In the genomic region with DNA sequence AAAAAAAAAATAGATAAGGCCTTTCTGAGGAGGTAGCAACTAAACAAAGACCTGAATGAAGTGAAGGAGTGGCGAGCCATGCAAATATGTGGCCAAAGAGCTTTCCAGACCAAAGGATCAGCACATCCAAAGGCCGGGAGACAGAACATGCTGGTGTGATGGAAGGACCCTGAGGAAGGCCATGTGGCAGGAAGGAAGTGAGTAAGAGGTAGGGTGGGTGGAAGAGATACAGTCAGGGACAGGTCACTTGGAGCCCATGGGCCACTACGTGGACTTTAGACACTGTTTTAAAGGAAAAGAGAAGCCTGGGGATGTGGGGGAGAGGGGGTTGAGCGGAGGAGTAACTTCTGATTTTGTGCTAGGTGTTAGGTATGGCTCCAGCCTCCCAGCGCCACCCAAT, we compare ENCODE assay signal across 2 cellular contexts.
TF ChIP-seq lines count a peak whose summit lies in the region.

No MANE protein-coding gene starts in this region.

TF ChIP-seq in SK-N-SH, 30 proteins besides CTCF, POLR2A, EP300 and RAD21 (continued from another document):
- TF ChIP-seq, protein P1, sequence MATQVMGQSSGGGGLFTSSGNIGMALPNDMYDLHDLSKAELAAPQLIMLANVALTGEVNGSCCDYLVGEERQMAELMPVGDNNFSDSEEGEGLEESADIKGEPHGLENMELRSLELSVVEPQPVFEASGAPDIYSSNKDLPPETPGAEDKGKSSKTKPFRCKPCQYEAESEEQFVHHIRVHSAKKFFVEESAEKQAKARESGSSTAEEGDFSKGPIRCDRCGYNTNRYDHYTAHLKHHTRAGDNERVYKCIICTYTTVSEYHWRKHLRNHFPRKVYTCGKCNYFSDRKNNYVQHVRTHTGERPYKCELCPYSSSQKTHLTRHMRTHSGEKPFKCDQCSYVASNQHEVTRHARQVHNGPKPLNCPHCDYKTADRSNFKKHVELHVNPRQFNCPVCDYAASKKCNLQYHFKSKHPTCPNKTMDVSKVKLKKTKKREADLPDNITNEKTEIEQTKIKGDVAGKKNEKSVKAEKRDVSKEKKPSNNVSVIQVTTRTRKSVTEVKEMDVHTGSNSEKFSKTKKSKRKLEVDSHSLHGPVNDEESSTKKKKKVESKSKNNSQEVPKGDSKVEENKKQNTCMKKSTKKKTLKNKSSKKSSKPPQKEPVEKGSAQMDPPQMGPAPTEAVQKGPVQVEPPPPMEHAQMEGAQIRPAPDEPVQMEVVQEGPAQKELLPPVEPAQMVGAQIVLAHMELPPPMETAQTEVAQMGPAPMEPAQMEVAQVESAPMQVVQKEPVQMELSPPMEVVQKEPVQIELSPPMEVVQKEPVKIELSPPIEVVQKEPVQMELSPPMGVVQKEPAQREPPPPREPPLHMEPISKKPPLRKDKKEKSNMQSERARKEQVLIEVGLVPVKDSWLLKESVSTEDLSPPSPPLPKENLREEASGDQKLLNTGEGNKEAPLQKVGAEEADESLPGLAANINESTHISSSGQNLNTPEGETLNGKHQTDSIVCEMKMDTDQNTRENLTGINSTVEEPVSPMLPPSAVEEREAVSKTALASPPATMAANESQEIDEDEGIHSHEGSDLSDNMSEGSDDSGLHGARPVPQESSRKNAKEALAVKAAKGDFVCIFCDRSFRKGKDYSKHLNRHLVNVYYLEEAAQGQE (IDR thresholded peaks at IDR 0.05; ENCODE audit: low read depth, low read length), result no peak
- TF ChIP-seq FOSL2 (IDR thresholded peaks at IDR 0.05; ENCODE audit: borderline replicate concordance, low read depth), result peak; percentile 30; the same call in 1 of the 2 replicates
- 0 out of 2 replicates have a peak, but pooled peaks have one; percentile 16 for TF ChIP-seq JUND (IDR thresholded peaks at IDR 0.05)
- TF ChIP-seq, protein P2, sequence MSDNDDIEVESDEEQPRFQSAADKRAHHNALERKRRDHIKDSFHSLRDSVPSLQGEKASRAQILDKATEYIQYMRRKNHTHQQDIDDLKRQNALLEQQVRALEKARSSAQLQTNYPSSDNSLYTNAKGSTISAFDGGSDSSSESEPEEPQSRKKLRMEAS (IDR thresholded peaks at IDR 0.05; ENCODE audit: low read depth), result peak; percentile 52; the same call in 1 of the 2 replicates
- no peak for TF ChIP-seq RXRA (IDR thresholded peaks at IDR 0.05; ENCODE audit: borderline replicate concordance, low read depth)

TF ChIP-seq in SK-N-SH treated with all-trans-retinoic acid at 6 μM for 48 hours, 23 proteins besides CTCF, POLR2A, EP300 and RAD21 (continued from another document):
- TF ChIP-seq ZC3H10 (CRISPR knock-in tag; IDR thresholded peaks at IDR 0.05) (no peak), CSDC2 (CRISPR knock-in tag; IDR thresholded peaks at IDR 0.05) (no peak), GLIS3 (CRISPR knock-in tag; IDR thresholded peaks at IDR 0.05) (no peak), RARB (CRISPR knock-in tag; IDR thresholded peaks at IDR 0.05) (no peak), ISL1 (CRISPR knock-in tag; IDR thresholded peaks at IDR 0.05) (no peak), OSR1 (CRISPR knock-in tag; IDR thresholded peaks at IDR 0.05) (no peak), ARNTL (CRISPR knock-in tag; IDR thresholded peaks at IDR 0.05; ENCODE audit: borderline replicate concordance, low read depth) (no peak)
- TF ChIP-seq, protein P3, sequence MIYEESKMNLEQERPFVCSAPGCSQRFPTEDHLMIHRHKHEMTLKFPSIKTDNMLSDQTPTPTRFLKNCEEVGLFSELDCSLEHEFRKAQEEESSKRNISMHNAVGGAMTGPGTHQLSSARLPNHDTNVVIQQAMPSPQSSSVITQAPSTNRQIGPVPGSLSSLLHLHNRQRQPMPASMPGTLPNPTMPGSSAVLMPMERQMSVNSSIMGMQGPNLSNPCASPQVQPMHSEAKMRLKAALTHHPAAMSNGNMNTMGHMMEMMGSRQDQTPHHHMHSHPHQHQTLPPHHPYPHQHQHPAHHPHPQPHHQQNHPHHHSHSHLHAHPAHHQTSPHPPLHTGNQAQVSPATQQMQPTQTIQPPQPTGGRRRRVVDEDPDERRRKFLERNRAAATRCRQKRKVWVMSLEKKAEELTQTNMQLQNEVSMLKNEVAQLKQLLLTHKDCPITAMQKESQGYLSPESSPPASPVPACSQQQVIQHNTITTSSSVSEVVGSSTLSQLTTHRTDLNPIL (CRISPR knock-in tag; IDR thresholded peaks at IDR 0.05; ENCODE audit: low read depth), result no peak
- TF ChIP-seq, protein P4, sequence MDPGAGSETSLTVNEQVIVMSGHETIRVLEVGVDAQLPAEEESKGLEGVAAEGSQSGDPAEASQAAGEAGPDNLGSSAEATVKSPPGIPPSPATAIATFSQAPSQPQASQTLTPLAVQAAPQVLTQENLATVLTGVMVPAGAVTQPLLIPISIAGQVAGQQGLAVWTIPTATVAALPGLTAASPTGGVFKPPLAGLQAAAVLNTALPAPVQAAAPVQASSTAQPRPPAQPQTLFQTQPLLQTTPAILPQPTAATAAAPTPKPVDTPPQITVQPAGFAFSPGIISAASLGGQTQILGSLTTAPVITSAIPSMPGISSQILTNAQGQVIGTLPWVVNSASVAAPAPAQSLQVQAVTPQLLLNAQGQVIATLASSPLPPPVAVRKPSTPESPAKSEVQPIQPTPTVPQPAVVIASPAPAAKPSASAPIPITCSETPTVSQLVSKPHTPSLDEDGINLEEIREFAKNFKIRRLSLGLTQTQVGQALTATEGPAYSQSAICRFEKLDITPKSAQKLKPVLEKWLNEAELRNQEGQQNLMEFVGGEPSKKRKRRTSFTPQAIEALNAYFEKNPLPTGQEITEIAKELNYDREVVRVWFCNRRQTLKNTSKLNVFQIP (CRISPR knock-in tag; IDR thresholded peaks at IDR 0.05; ENCODE audit: borderline replicate concordance, low read depth), result no peak
TF ChIP-seq in SK-N-SH treated with all-trans-retinoic acid at 6 μM for 48 hours: peak in this region for 0.
